18 cellular contexts compared by ENCODE assay signal in genomic region chr5:177123789-177124485, GRCh38. TPM values are rescaled to one million over a fixed set of nuclear protein-coding genes. Genes with fewer than 3 reads are reported as not detected.
DNase-seq lines count a peak whose midpoint lies in the region; ATAC-seq, FAIRE-seq and TF ChIP-seq lines count a peak whose summit lies in the region.
"Had no signal": no experiment of that assay in that cellular context is flagged by ENCODE, and none has a peak within 500 bp of the region (broad histone marks: within the 10 kb centered on the region; RNA-seq: fewer than 3 reads in every experiment).

No MANE protein-coding gene starts in this region.

- no peaks in the 10 kb centered on the region for H3K27me3 Mint-ChIP-seq in type B pancreatic cell

- H2AFZ ChIP-seq in SU-DHL-6 (ENCODE audit: low read depth, low read length, severe bottlenecking) = peak overlapping the region; percentile 46

- H3K9ac ChIP-seq in SU-DHL-6 (ENCODE audit: low read length) = peak overlapping the region; percentile 53

- no peaks in the 10 kb centered on the region for H3K79me2 ChIP-seq in SU-DHL-6 (ENCODE audit: insufficient read depth, low read length)

- no peak for FAIRE-seq in GM19239 (lab: Jason Lieb, UNC)
- FAIRE-seq: TTC549 had no signal

- H3K27me3 ChIP-seq in SU-DHL-6 (ENCODE audit: low read length) = no peaks in the 10 kb centered on the region
- H3K27me3 ChIP-seq: esophagus squamous epithelium, neutrophil had no signal

- H3K36me3 ChIP-seq in SU-DHL-6 (ENCODE audit: low read length) = no peaks in the 10 kb centered on the region
- H3K36me3 ChIP-seq: esophagus squamous epithelium, neutrophil had no signal

- TF ChIP-seq CTCF in SU-DHL-6 (IDR thresholded peaks at IDR 0.05; ENCODE audit: insufficient read depth, low read length, poor library complexity, severe bottlenecking) = no peak
- no peak for TF ChIP-seq CTCF in type B pancreatic cell (conservative IDR thresholded peaks at IDR 0.05)

- DNase-seq in type B pancreatic cell (ENCODE audit: extremely low spot score, unreplicated experiment) (no peak), GM19239 (ENCODE audit: insufficient read length, low spot score) (no peak), HUDEP-2 (lab: John Stamatoyannopoulos, UW; ENCODE audit: unreplicated experiment in 76 of 76) (no peak)
- DNase-seq: activated CD4-positive, alpha-beta T cell treated with anti-CD3 and anti-CD28 coated beads, Interleukin-2, amount 50 U/mL, for 1 hour; activated naive CD4-positive, alpha-beta T cell; effector CD8-positive, alpha-beta T cell; esophagus squamous epithelium; NCI-H1417; NCI-H82 had no signal

- H3K9me2 ChIP-seq in SU-DHL-6 (replicated peaks; ENCODE audit: insufficient read depth, low read length) = no peaks in the 10 kb centered on the region

- ATAC-seq in GM19438 (IDR thresholded peaks at IDR 0.05; ENCODE audit: low read depth, unreplicated experiment) (peak; percentile 64), HG02870 (IDR thresholded peaks at IDR 0.05; ENCODE audit: unreplicated experiment) (peak; percentile 38), HG03097 (IDR thresholded peaks at IDR 0.05; ENCODE audit: low FRiP score, unreplicated experiment) (no peak), GM18861 (IDR thresholded peaks at IDR 0.05; ENCODE audit: unreplicated experiment) (no peak)
- ATAC-seq: left lobe of liver, Panc1 had no signal

- peaks cover 40% of the 10 kb centered on the region for H3F3A ChIP-seq in SU-DHL-6 (ENCODE audit: insufficient read depth)

- H3K4me2 ChIP-seq in SU-DHL-6 (ENCODE audit: low read depth, low read length, poor library complexity, severe bottlenecking) = peak overlapping the region; percentile 91

- H3K27ac ChIP-seq in SU-DHL-6 (ENCODE audit: low read depth, low read length) = peak overlapping the region; percentile 97
- H3K27ac ChIP-seq: esophagus squamous epithelium, neutrophil had no signal

- H3K9me3 Mint-ChIP-seq in type B pancreatic cell = no peaks in the 10 kb centered on the region

- H3K9me3 ChIP-seq in SU-DHL-6 (ENCODE audit: insufficient read depth, low read length) = no peaks in the 10 kb centered on the region
- H3K9me3 ChIP-seq: esophagus squamous epithelium, neutrophil had no signal

- peak overlapping the region; percentile 44 for H3K4me3 ChIP-seq in SU-DHL-6 (ENCODE audit: insufficient read depth, low read length, poor library complexity, severe bottlenecking)
- H3K4me3 ChIP-seq: esophagus squamous epithelium had no signal

- no peak overlapping the region for H3K4me3 Mint-ChIP-seq in type B pancreatic cell

- peak overlapping the region; percentile 9 for H3K27ac Mint-ChIP-seq in type B pancreatic cell

- no peaks in the 10 kb centered on the region for H3K4me1 Mint-ChIP-seq in type B pancreatic cell (ENCODE audit: unreplicated experiment)

- no peaks in the 10 kb centered on the region for H3K36me3 Mint-ChIP-seq in type B pancreatic cell

- H4K20me1 ChIP-seq in SU-DHL-6 (ENCODE audit: low read depth, low read length) = no peaks in the 10 kb centered on the region

RNA-seq across cellular contexts. Expression of gene NSD1, which starts 9.6 kb away (rescaled TPM):
- total RNA-seq in type B pancreatic cell (ENCODE audit: low replicate concordance) = 99.6 and 115 TPM in 2 replicates

RNA-seq across cellular contexts. Expression of gene FGFR4, which starts 37.2 kb away (rescaled TPM):
- total RNA-seq in type B pancreatic cell (ENCODE audit: low replicate concordance) = 33.0 and 34.1 TPM in 2 replicates

Comparison
In these comparisons a context has a peak if more than half of its experiments do, and no peak if none do; other contexts are left out.
1. ATAC-seq: peak in GM19438 (single experiment) and HG02870 (single experiment); none in HG03097 (single experiment) and GM18861 (single experiment).